ENCODE assay signal across 15 cellular contexts in the genomic region with DNA sequence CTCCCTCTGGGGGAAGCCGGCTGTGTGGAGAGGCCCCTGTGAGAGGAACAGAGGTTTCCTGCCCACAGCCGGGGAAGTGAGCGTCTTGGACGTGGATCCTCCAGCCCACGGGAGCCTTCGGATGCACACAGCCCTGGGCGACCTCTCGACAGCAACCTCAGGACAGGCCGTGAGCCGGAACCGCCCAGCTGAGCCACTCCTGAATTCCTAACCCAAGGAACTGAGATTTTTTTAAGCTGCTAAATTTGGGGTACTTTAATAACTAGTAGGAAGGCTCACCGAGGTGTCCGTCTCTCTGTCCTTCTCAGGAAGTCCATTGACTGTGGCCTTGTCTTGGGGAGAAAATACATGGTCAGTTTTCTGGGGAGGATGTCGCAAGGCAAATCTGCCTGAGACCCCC. TPM values are rescaled to one million over a fixed set of nuclear protein-coding genes. Genes with fewer than 3 reads are reported as not detected.
A peak's percentile ranks its signal among the peaks of the same experiment; 100 is the strongest.
DNase-seq lines count a peak whose midpoint lies in the region; ATAC-seq and TF ChIP-seq lines count a peak whose summit lies in the region.
"Had no signal": no experiment of that assay in that cellular context is flagged by ENCODE, and none has a peak within 500 bp of the region (broad histone marks: within the 10 kb centered on the region; RNA-seq: fewer than 3 reads in every experiment).

No MANE protein-coding gene starts in this region.

- H3K27ac Mint-ChIP-seq in H9 (no peak overlapping the region), neural crest cell (ENCODE audit: unreplicated experiment) (peak overlapping the region; percentile 12), osteocyte (ENCODE audit: unreplicated experiment) (no peak overlapping the region)
- peak overlapping the region; percentile 37 for H3K27ac Mint-ChIP-seq in stimulated activated naive B cell treated with anti-CD40 and anti-IgM and Interleukin-4, amounts not matched to agents 10 μg/mL and 1 μg/mL and 100 μg/mL, for 72 hours
- H3K27ac Mint-ChIP-seq: CD8-positive, alpha-beta T cell had no signal

- H3K56ac ChIP-seq in H9 (ENCODE audit: insufficient read length, low read depth, low read length): no peak overlapping the region

- H3K79me1 ChIP-seq in H9 (ENCODE audit: insufficient read depth, low read depth, low read length, poor library complexity, severe bottlenecking): no peaks in the 10 kb centered on the region

- no peak overlapping the region for H2AFZ ChIP-seq in H9 (ENCODE audit: low read length)

- no peak for DNase-seq in H9
- DNase-seq in neural crest cell (ENCODE audit: low read depth, low spot score): no peak
- no peak for DNase-seq in stimulated activated naive B cell treated with anti-CD40 and anti-IgM and Interleukin-4, amounts not matched to agents 10 μg/mL and 1 μg/mL and 100 μg/mL, for 72 hours
- no peak for DNase-seq in osteocyte (ENCODE audit: extremely low spot score, unreplicated experiment)
- DNase-seq in Ammon's horn (ENCODE audit: low spot score): no peak
- DNase-seq: ACHN; Calu3; CD8-positive, alpha-beta T cell; DMS79 treated with DMSO at 0.1 percent for 48 hours; GF-D8; GOT3; IMR-90 had no signal

- H2BK120ac ChIP-seq in H9 (ENCODE audit: low read depth, low read length, poor library complexity, severe bottlenecking): no peak overlapping the region

- H2BK5ac ChIP-seq in H9 (ENCODE audit: insufficient read length, low read length): no peak overlapping the region

- TF ChIP-seq CTCF in H9 (conservative IDR thresholded peaks at IDR 0.05) (no peak), neural crest cell (conservative IDR thresholded peaks at IDR 0.05) (no peak), osteocyte (IDR thresholded peaks at IDR 0.05) (no peak)

- H3K4me1 Mint-ChIP-seq in H9 (peaks cover 0 to 6% of the 10 kb centered on the region in 2 experiments; a peak in 1 of 4 replicates), neural crest cell (no peaks in the 10 kb centered on the region), osteocyte (ENCODE audit: unreplicated experiment) (no peaks in the 10 kb centered on the region)
- H3K4me1 Mint-ChIP-seq in stimulated activated naive B cell treated with anti-CD40 and anti-IgM and Interleukin-4, amounts not matched to agents 10 μg/mL and 1 μg/mL and 100 μg/mL, for 72 hours: peaks cover 30 to 51% of the 10 kb centered on the region in 2 donors

- H3K14ac ChIP-seq in H9 (ENCODE audit: insufficient read depth, low read length): 0 out of 2 replicates have a peak overlapping the region, but pooled peaks have one; percentile 22

- H3K36me3 Mint-ChIP-seq in H9 (ENCODE audit: insufficient read depth in 1 of 3, low read depth in 3 of 3) (no peaks in the 10 kb centered on the region), neural crest cell (ENCODE audit: low read depth) (no peaks in the 10 kb centered on the region), osteocyte (ENCODE audit: unreplicated experiment) (no peaks in the 10 kb centered on the region)
- H3K36me3 Mint-ChIP-seq in stimulated activated naive B cell treated with anti-CD40 and anti-IgM and Interleukin-4, amounts not matched to agents 10 μg/mL and 1 μg/mL and 100 μg/mL, for 72 hours: peaks cover 2 to 7% of the 10 kb centered on the region in 2 donors

- no peak overlapping the region; the same call in 1 of the 2 replicates for H2BK15ac ChIP-seq in H9 (ENCODE audit: low read depth, low read length)

- H2BK12ac ChIP-seq in H9 (ENCODE audit: insufficient read length, low read depth, low read length): no peak overlapping the region

- H3T11ph ChIP-seq in H9 (ENCODE audit: low read length): no peak overlapping the region

- H3K9ac ChIP-seq in H9 (ENCODE audit: extremely low read depth, insufficient read length, low read length): no peak overlapping the region

- no peaks in the 10 kb centered on the region for H3K4me1 ChIP-seq in H9 (ENCODE audit: insufficient read depth, low read length)
- H3K4me1 ChIP-seq: HAP-1 had no signal

- H3K9me3 ChIP-seq in H9 (ENCODE audit: control insufficient read depth, low read depth, low read length): no peaks in the 10 kb centered on the region
- H3K9me3 ChIP-seq: HAP-1 had no signal

- no peak overlapping the region for H4K8ac ChIP-seq in H9 (replicated peaks; ENCODE audit: insufficient read length, low read depth, low read length)

- H3K27ac ChIP-seq in H9 (ENCODE audit: insufficient read length, low read depth, low read length): no peak overlapping the region

- H4K91ac ChIP-seq in H9 (ENCODE audit: insufficient read length, low read depth, low read length): no peak overlapping the region

- no peak for ATAC-seq in stimulated activated naive B cell treated with anti-CD40 and anti-IgM and Interleukin-4, amounts not matched to agents 10 μg/mL and 1 μg/mL and 100 μg/mL, for 72 hours (replicated peaks)
- no peak for ATAC-seq in HG03175 (IDR thresholded peaks at IDR 0.05; ENCODE audit: unreplicated experiment)
- ATAC-seq: CD8-positive, alpha-beta T cell; K562 had no signal

- H3K4me2 ChIP-seq in H9 (ENCODE audit: insufficient read depth, insufficient read length, low read length): no peak overlapping the region

- H3K27me3 ChIP-seq in H9 (ENCODE audit: insufficient read depth, low read length): no peaks in the 10 kb centered on the region

- no CpG with 5 or more reads among the region's 14 CpGs for WGBS in H9 (ENCODE audit: extremely low coverage, insufficient read length, low lambda C conversion rate)

- peaks cover 23% of the 10 kb centered on the region for H3K27me3 Mint-ChIP-seq in H9 (ENCODE audit: low read depth)
- peaks cover 20% of the 10 kb centered on the region for H3K27me3 Mint-ChIP-seq in neural crest cell (ENCODE audit: low read depth)
- no peaks in the 10 kb centered on the region for H3K27me3 Mint-ChIP-seq in stimulated activated naive B cell treated with anti-CD40 and anti-IgM and Interleukin-4, amounts not matched to agents 10 μg/mL and 1 μg/mL and 100 μg/mL, for 72 hours
- no peaks in the 10 kb centered on the region for H3K27me3 Mint-ChIP-seq in osteocyte (ENCODE audit: unreplicated experiment)

- no peaks in the 10 kb centered on the region for H3K23me2 ChIP-seq in H9 (ENCODE audit: insufficient read length, low read depth, low read length, poor library complexity, severe bottlenecking)

- no peak overlapping the region for H4K5ac ChIP-seq in H9 (ENCODE audit: insufficient read length, low read depth, low read length)

- no peak overlapping the region for H3K4ac ChIP-seq in H9 (ENCODE audit: low read depth, low read length)

- no peak overlapping the region for H3K18ac ChIP-seq in H9 (ENCODE audit: insufficient read length, low read depth, low read length)

- H2BK20ac ChIP-seq in H9 (ENCODE audit: low read depth, low read length, poor library complexity, severe bottlenecking): no peak overlapping the region

- no peaks in the 10 kb centered on the region for H4K20me1 ChIP-seq in H9 (ENCODE audit: control insufficient read depth, insufficient read depth, insufficient read length)

- no peak overlapping the region for H2AK5ac ChIP-seq in H9 (ENCODE audit: insufficient read length, low read length)

- H3K9me3 Mint-ChIP-seq in H9: peaks cover 0 to 31% of the 10 kb centered on the region in 2 experiments; a peak in 2 of 5 replicates
- no peaks in the 10 kb centered on the region for H3K9me3 Mint-ChIP-seq in neural crest cell
- H3K9me3 Mint-ChIP-seq in stimulated activated naive B cell treated with anti-CD40 and anti-IgM and Interleukin-4, amounts not matched to agents 10 μg/mL and 1 μg/mL and 100 μg/mL, for 72 hours: no peaks in the 10 kb centered on the region
- no peaks in the 10 kb centered on the region for H3K9me3 Mint-ChIP-seq in osteocyte (ENCODE audit: unreplicated experiment)
- H3K9me3 Mint-ChIP-seq: CD8-positive, alpha-beta T cell had no signal

- H3K23ac ChIP-seq in H9 (ENCODE audit: insufficient read length, low read depth, low read length): no peak overlapping the region

- no peaks in the 10 kb centered on the region for H3K79me2 ChIP-seq in H9 (ENCODE audit: insufficient read depth, low read length)

- H3K4me3 Mint-ChIP-seq in H9: no peak overlapping the region
- no peak overlapping the region for H3K4me3 Mint-ChIP-seq in neural crest cell
- H3K4me3 Mint-ChIP-seq in stimulated activated naive B cell treated with anti-CD40 and anti-IgM and Interleukin-4, amounts not matched to agents 10 μg/mL and 1 μg/mL and 100 μg/mL, for 72 hours: no peak overlapping the region
- no peak overlapping the region for H3K4me3 Mint-ChIP-seq in osteocyte (ENCODE audit: unreplicated experiment)
- H3K4me3 Mint-ChIP-seq: CD8-positive, alpha-beta T cell had no signal

RNA-seq across cellular contexts. Expression of a gene that starts 9.1 kb away (rescaled TPM):
- total RNA-seq in H9 (2021): not detected in 2 replicates
- total RNA-seq in neural crest cell: not detected in 2 replicates
- not detected in 2 replicates for total RNA-seq in osteocyte
- total RNA-seq: IMR-90 had no signal

RNA-seq across cellular contexts. Expression of a gene that starts 16.7 kb away (rescaled TPM):
- total RNA-seq in H9 (2021) (not detected in 2 replicates), neural crest cell (not detected in 2 replicates), osteocyte (not detected in 2 replicates)
- total RNA-seq: Calu3; CD8-positive, alpha-beta T cell; IMR-90; K562 had no signal

RNA-seq across cellular contexts. Expression of a gene that starts 42.7 kb away (rescaled TPM):
- total RNA-seq in H9 (2021) (not detected in 2 replicates), neural crest cell (not detected in 2 replicates), osteocyte (not detected in 2 replicates)
- total RNA-seq: Calu3, IMR-90, K562 had no signal

RNA-seq across cellular contexts. Expression of a gene that starts 59.6 kb away (rescaled TPM):
- total RNA-seq in H9 (2021) (43.1 and 47.1 TPM in 2 replicates), neural crest cell (180 and 207 TPM in 2 replicates), osteocyte (not detected in 2 replicates)
- total RNA-seq: CD8-positive, alpha-beta T cell; IMR-90; K562 had no signal

Comparison
In these comparisons a context has a peak if more than half of its experiments do, and no peak if none do; other contexts are left out.
1. H3K27ac Mint-ChIP-seq: peak in neural crest cell (single experiment) and stimulated activated naive B cell treated with anti-CD40 and anti-IgM and Interleukin-4, amounts not matched to agents 10 μg/mL and 1 μg/mL and 100 μg/mL, for 72 hours (single experiment); none in H9 (0 of 3) and osteocyte (single experiment).